1 cellular context compared by ENCODE assay signal in the genomic region with DNA sequence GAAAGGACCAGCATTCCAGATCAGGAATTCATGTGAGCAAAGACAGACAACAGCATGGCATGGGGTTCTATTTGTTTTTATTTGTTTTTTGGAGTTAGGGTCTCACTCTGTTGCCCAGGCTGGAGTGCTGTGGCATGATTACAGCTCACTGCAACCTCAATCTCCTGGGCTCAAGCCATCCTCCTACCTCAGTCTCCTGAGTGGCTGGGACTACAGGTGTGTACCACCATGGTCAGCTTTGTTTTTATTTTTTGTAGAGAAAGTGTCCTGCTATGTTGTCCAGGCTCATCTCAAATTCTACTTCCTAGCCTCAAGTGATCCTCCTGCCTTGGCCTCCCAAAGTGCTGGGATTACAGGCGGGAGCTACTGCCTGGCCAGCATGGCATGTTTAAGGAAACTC.
TF ChIP-seq lines count a peak whose summit lies in the region.

No MANE protein-coding gene starts in this region.

TF ChIP-seq in IMR-90, 13 proteins besides CTCF, POLR2A, EP300 and RAD21:
- TF ChIP-seq RCOR1 (IDR thresholded peaks at IDR 0.05; ENCODE audit: insufficient replicate concordance, low read length) (no peak), CHD1 (IDR thresholded peaks at IDR 0.05; ENCODE audit: low read depth, low read length) (no peak), CEBPB (IDR thresholded peaks at IDR 0.05; ENCODE audit: low read depth, low read length) (no peak), FOS (IDR thresholded peaks at IDR 0.05; ENCODE audit: low read depth, low read length) (no peak), RFX5 (IDR thresholded peaks at IDR 0.05; ENCODE audit: low read depth, low read length) (no peak), SMC3 (IDR thresholded peaks at IDR 0.05; ENCODE audit: low read depth, low read length) (no peak), MAZ (IDR thresholded peaks at IDR 0.05; ENCODE audit: borderline replicate concordance, low read depth, low read length) (no peak), BHLHE40 (IDR thresholded peaks at IDR 0.05; ENCODE audit: low read depth, low read length) (no peak), MAFK (IDR thresholded peaks at IDR 0.05; ENCODE audit: low read depth, low read length) (no peak), MXI1 (IDR thresholded peaks at IDR 0.05; ENCODE audit: borderline replicate concordance, low read depth, low read length) (no peak), NFE2L2 (IDR thresholded peaks at IDR 0.05; ENCODE audit: low read depth, low read length) (no peak)
- TF ChIP-seq, protein P1, sequence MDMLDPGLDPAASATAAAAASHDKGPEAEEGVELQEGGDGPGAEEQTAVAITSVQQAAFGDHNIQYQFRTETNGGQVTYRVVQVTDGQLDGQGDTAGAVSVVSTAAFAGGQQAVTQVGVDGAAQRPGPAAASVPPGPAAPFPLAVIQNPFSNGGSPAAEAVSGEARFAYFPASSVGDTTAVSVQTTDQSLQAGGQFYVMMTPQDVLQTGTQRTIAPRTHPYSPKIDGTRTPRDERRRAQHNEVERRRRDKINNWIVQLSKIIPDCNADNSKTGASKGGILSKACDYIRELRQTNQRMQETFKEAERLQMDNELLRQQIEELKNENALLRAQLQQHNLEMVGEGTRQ (IDR thresholded peaks at IDR 0.05; ENCODE audit: low read depth, low read length), result no peak
- TF ChIP-seq, protein P2, sequence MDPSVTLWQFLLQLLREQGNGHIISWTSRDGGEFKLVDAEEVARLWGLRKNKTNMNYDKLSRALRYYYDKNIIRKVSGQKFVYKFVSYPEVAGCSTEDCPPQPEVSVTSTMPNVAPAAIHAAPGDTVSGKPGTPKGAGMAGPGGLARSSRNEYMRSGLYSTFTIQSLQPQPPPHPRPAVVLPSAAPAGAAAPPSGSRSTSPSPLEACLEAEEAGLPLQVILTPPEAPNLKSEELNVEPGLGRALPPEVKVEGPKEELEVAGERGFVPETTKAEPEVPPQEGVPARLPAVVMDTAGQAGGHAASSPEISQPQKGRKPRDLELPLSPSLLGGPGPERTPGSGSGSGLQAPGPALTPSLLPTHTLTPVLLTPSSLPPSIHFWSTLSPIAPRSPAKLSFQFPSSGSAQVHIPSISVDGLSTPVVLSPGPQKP (IDR thresholded peaks at IDR 0.05; ENCODE audit: borderline replicate concordance, low read depth, low read length), result no peak
